ENCODE assay signal across 10 cellular contexts in genomic region chr19:5316138-5316537, GRCh38.
"Had no signal": no experiment of that assay in that cellular context is flagged by ENCODE, and none has a peak within 500 bp of the region (broad histone marks: within the 10 kb centered on the region; RNA-seq: fewer than 3 reads in every experiment).

No MANE protein-coding gene starts in this region.

- H3K9me3 ChIP-seq: HAP-1 had no signal

- H3K4me1 Mint-ChIP-seq: GM23338 had no signal

- H3K4me3 Mint-ChIP-seq: GM23338, H9, HFFc6 had no signal

- DNase-seq: GM23248, GOT3, H7, H9, HCEC 1CT, HFFc6 had no signal

- H3K4me3 ChIP-seq: GM23248, GM23338, HAP-1 had no signal

- H3K9ac ChIP-seq: GM23248 had no signal

- H3K4me2 ChIP-seq: GM23338 had no signal

- H3K27ac ChIP-seq: GM23248 had no signal

- H3K4me1 ChIP-seq: HAP-1 had no signal

- FAIRE-seq: H1, H54 had no signal

- H3K36me3 ChIP-seq: HAP-1 had no signal

- H3K27ac Mint-ChIP-seq: GM23338, HFFc6 had no signal

- H2AFZ ChIP-seq: GM23248, GM23338 had no signal

- ATAC-seq: GM23338 had no signal

- H3K9me3 Mint-ChIP-seq: H9, HFFc6 had no signal
